Comparison of ENCODE assay signal across 9 cellular contexts in the genomic region with DNA sequence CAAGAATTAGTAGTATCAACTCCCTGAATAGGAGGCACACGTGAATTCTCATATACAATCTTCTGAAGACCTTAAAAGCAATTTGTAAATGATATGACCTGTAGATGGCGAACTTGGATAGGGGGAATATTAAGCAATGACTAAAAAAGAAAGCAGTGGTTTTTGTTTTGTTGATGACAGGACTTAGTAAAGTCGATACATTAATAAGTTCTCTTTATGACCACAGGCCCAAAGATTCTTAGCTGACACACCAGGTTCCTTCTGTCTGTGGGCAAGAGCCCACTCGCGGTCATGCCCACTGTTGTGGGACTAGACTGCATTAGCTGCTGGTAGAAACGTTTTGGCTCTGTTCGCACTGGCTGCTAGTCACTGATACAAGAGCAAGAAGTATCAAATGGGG. TPM values are rescaled to one million over a fixed set of nuclear protein-coding genes. Genes with fewer than 3 reads are reported as not detected.
DNase-seq lines count a peak whose midpoint lies in the region; ATAC-seq and TF ChIP-seq lines count a peak whose summit lies in the region.
"Had no signal": no experiment of that assay in that cellular context is flagged by ENCODE, and none has a peak within 500 bp of the region (broad histone marks: within the 10 kb centered on the region; RNA-seq: fewer than 3 reads in every experiment).

No MANE protein-coding gene starts in this region.

- no peaks in the 10 kb centered on the region for H3K9me3 Mint-ChIP-seq in MCF 10A (ENCODE audit: unreplicated experiment)

- DNase-seq in NCI-H2107 treated with DMSO at 0.1 percent for 48 hours (lab: John Stamatoyannopoulos, UW; ENCODE audit: unreplicated experiment) (peak; percentile 57), NCI-H2107 (lab: John Stamatoyannopoulos, UW) (no peak), NCI-H2227 (lab: John Stamatoyannopoulos, UW; ENCODE audit: unreplicated experiment) (peak; percentile 55), MCF 10A (ENCODE audit: unreplicated experiment) (peak; percentile 60), lung microvascular endothelial cell (ENCODE audit: low read depth in 2 of 2) (peak; percentile 69 to 73), caudate nucleus (lab: John Stamatoyannopoulos, UW) (no peak)

- no TSS peak for BruUV-seq in MCF 10A (replicated peaks; lab: Mats Ljungman, UMichigan)

- no peak overlapping the region for H3K4me3 Mint-ChIP-seq in MCF 10A (ENCODE audit: unreplicated experiment)

- H3K36me3 Mint-ChIP-seq in MCF 10A (ENCODE audit: insufficient read depth, unreplicated experiment) = peaks cover 16% of the 10 kb centered on the region

- ATAC-seq in GM19328 (IDR thresholded peaks at IDR 0.05; ENCODE audit: unreplicated experiment) (peak; percentile 59), HG03135 (IDR thresholded peaks at IDR 0.05; ENCODE audit: unreplicated experiment) (peak; percentile 77)

- no peak overlapping the region for H3K27ac Mint-ChIP-seq in MCF 10A (ENCODE audit: low read depth, unreplicated experiment)

- H3K27ac ChIP-seq in caudate nucleus (ENCODE audit: low read depth, low read length) = no peak overlapping the region
- H3K27ac ChIP-seq: BLaER1 treated with 17β-estradiol and CSF1 and Interleukin-3, amounts not matched to agents 10 nM and 100 nM had no signal

- no peaks in the 10 kb centered on the region for H3K27me3 Mint-ChIP-seq in MCF 10A (ENCODE audit: insufficient read depth, unreplicated experiment)

- peak; percentile 42 for TF ChIP-seq CTCF in MCF 10A (IDR thresholded peaks at IDR 0.05; ENCODE audit: unreplicated experiment)

- POLR2A ChIA-PET in MCF 10A (lab: Yijun Ruan, JAX) = interaction anchor here (0.7 to 1.0 kb wide), 2 partner anchors 44 to 189 kb away, joined by 3 to 5 read pairs; no protein-coding TSS in a partner anchor

- H3K4me1 Mint-ChIP-seq in MCF 10A (ENCODE audit: insufficient read depth, unreplicated experiment) = no peaks in the 10 kb centered on the region

- intact Hi-C loops in MCF 10A (cut with micrococcal nuclease) = loop anchor here (1.0 to 10.0 kb wide), 3 partner anchors 195 to 437 kb away; no protein-coding TSS in a partner anchor

- CTCF ChIA-PET in MCF 10A (lab: Yijun Ruan, JAX) = interaction anchor here (0.6 to 12.2 kb wide), 41 partner anchors 9 to 624 kb away, joined by 3 to 167 read pairs (median 4); a partner anchor contains a TSS

RNA-seq across cellular contexts. Expression of a gene that starts 30.8 kb away (rescaled TPM):
- total RNA-seq in MCF 10A (2022) (20.3 and 41.0 TPM in 2 replicates), lung microvascular endothelial cell (1.1 and 1.2 TPM in 2 replicates)

RNA-seq across cellular contexts. Expression of a gene that starts 42.2 kb away (rescaled TPM):
- total RNA-seq in MCF 10A (2022) (7.0 and 9.7 TPM in 2 replicates), lung microvascular endothelial cell (10.2 and 16.1 TPM in 2 replicates)

Comparison
In these comparisons a context has a peak if more than half of its experiments do, and no peak if none do; other contexts are left out.
1. DNase-seq: peak in NCI-H2107 treated with DMSO at 0.1 percent for 48 hours (single experiment), NCI-H2227 (single experiment), MCF 10A (single experiment) and lung microvascular endothelial cell (2 of 2); none in NCI-H2107 (single experiment) and caudate nucleus (0 of 61).